14 cellular contexts compared by ENCODE assay signal in the genomic region with DNA sequence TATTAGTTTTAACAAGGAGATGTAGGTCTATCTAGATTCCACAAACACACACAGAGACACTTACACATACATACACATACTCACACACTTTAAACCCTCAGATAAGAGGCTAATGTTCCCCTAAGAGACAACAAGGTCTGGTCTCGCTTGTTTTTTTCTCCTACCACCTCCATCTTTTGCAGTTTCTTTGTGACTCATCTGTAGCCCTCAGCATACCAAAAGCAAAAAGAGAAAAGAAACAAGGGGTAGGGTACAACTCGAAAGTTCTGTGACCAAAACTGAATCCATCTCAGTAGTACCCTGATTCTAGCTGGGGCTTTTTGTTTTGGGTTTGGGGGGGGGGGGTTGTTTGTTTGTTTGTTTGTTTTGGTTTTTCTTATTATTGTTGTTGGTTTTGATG. TPM values are rescaled to one million over a fixed set of nuclear protein-coding genes. Genes with fewer than 3 reads are reported as not detected.
DNase-seq lines count a peak whose midpoint lies in the region; ATAC-seq and TF ChIP-seq lines count a peak whose summit lies in the region.
"Had no signal": no experiment of that assay in that cellular context is flagged by ENCODE, and none has a peak within 500 bp of the region (broad histone marks: within the 10 kb centered on the region; RNA-seq: fewer than 3 reads in every experiment).

No MANE protein-coding gene starts in this region.

- H3K36me3 Mint-ChIP-seq in natural killer cell treated with Interleukin-12 subunit alpha and Interleukin-12 subunit beta and Interleukin-15 and Interleukin-18, amount 100 ng/mL, for 72 hours: peaks cover under 1% of the 10 kb centered on the region
- H3K36me3 Mint-ChIP-seq: naive B cell had no signal

- H3K9me3 Mint-ChIP-seq in natural killer cell treated with Interleukin-12 subunit alpha and Interleukin-12 subunit beta and Interleukin-15 and Interleukin-18, amount 100 ng/mL, for 72 hours: no peaks in the 10 kb centered on the region

- no peak overlapping the region for H3K4me3 Mint-ChIP-seq in natural killer cell treated with Interleukin-12 subunit alpha and Interleukin-12 subunit beta and Interleukin-15 and Interleukin-18, amount 100 ng/mL, for 72 hours
- H3K4me3 Mint-ChIP-seq: naive B cell had no signal

- DNase-seq in GM13976 (ENCODE audit: low spot score) (peak; percentile 37), omental fat pad (ENCODE audit: low spot score) (no peak), middle frontal gyrus (ENCODE audit: extremely low spot score, low spot score) (no peak), D341Med (ENCODE audit: low spot score) (no peak)
- no peak for DNase-seq in natural killer cell treated with Interleukin-12 subunit alpha and Interleukin-12 subunit beta and Interleukin-15 and Interleukin-18, amount 100 ng/mL, for 72 hours (ENCODE audit: low spot score)
- DNase-seq: activated T-cell treated with anti-CD3 and anti-CD28 coated beads for 4 hours; body of pancreas; naive B cell; NCI-H1105; NK-92 treated with Interleukin-12 subunit alpha and Interleukin-12 subunit beta, amount 100 ng/mL, for 24 hours; stomach had no signal

- peak overlapping the region in 1 of 2 donors; percentile 47 for H3K27ac Mint-ChIP-seq in natural killer cell treated with Interleukin-12 subunit alpha and Interleukin-12 subunit beta and Interleukin-15 and Interleukin-18, amount 100 ng/mL, for 72 hours

- H3K27me3 Mint-ChIP-seq in natural killer cell treated with Interleukin-12 subunit alpha and Interleukin-12 subunit beta and Interleukin-15 and Interleukin-18, amount 100 ng/mL, for 72 hours: peaks cover 41 to 43% of the 10 kb centered on the region in 2 donors

- ATAC-seq in GM19452 (IDR thresholded peaks at IDR 0.05; ENCODE audit: unreplicated experiment): peak; percentile 83
- peak; percentile 83 for ATAC-seq in HG02840 (IDR thresholded peaks at IDR 0.05; ENCODE audit: low FRiP score, unreplicated experiment)
- peak; percentile 79 for ATAC-seq in HG03521 (IDR thresholded peaks at IDR 0.05; ENCODE audit: unreplicated experiment)
- ATAC-seq in omental fat pad (ENCODE audit: low FRiP score): no peak
- ATAC-seq in natural killer cell treated with Interleukin-12 subunit alpha and Interleukin-12 subunit beta and Interleukin-15 and Interleukin-18, amount 100 ng/mL, for 72 hours: no peak
- ATAC-seq: body of pancreas had no signal

- peaks cover 0 to 9% of the 10 kb centered on the region in 2 donors for H3K4me1 Mint-ChIP-seq in natural killer cell treated with Interleukin-12 subunit alpha and Interleukin-12 subunit beta and Interleukin-15 and Interleukin-18, amount 100 ng/mL, for 72 hours (ENCODE audit: low read depth in 2 of 2)
- H3K4me1 Mint-ChIP-seq: naive B cell had no signal

- in situ Hi-C loops in GM13976 (cut with MboI; ENCODE audit: low sequenced_read_pairs, unreplicated experiment): no loop called here

- TF ChIP-seq CTCF in GM13976 (IDR thresholded peaks at IDR 0.05; ENCODE audit: borderline replicate concordance, control extremely low read depth, extremely low read depth, insufficient read depth, missing control alignments): no peak
- no peak for TF ChIP-seq CTCF in omental fat pad (IDR thresholded peaks at IDR 0.05)

RNA-seq across cellular contexts. Expression of a gene that starts 12.2 kb away (rescaled TPM):
- total RNA-seq in omental fat pad: 10 to 100 TPM; 12.6 to 35.9 (median 23.5) TPM
- 10 to 100 TPM; 44.0 to 85.3 TPM for total RNA-seq in natural killer cell treated with Interleukin-12 subunit alpha and Interleukin-12 subunit beta and Interleukin-15 and Interleukin-18, amount 100 ng/mL, for 72 hours

RNA-seq across cellular contexts. Expression of a gene that starts 23.9 kb away (rescaled TPM):
- under 1 TPM in 2 of 4 donors, not detected in 2; 0.24 to 0.37 TPM for total RNA-seq in omental fat pad
- not detected for total RNA-seq in natural killer cell treated with Interleukin-12 subunit alpha and Interleukin-12 subunit beta and Interleukin-15 and Interleukin-18, amount 100 ng/mL, for 72 hours
- total RNA-seq: body of pancreas had no signal

RNA-seq across cellular contexts. Expression of a gene that starts 34.8 kb away (rescaled TPM):
- 1 to 10 TPM in 2 of 4 donors, under 1 TPM in 2; 0.44 to 5.5 (median 3.0) TPM for total RNA-seq in omental fat pad
- 10 to 100 TPM; 46.3 to 64.1 TPM for total RNA-seq in natural killer cell treated with Interleukin-12 subunit alpha and Interleukin-12 subunit beta and Interleukin-15 and Interleukin-18, amount 100 ng/mL, for 72 hours

Comparison
In these comparisons a context has a peak if more than half of its experiments do, and no peak if none do; other contexts are left out.
1. ATAC-seq: peak in GM19452 (single experiment), HG02840 (single experiment) and HG03521 (single experiment); none in omental fat pad (single experiment) and natural killer cell treated with Interleukin-12 subunit alpha and Interleukin-12 subunit beta and Interleukin-15 and Interleukin-18, amount 100 ng/mL, for 72 hours (0 of 2).
2. RNA of a gene that starts 34.8 kb away (total RNA-seq): 46.3 to 64.1 TPM in natural killer cell treated with Interleukin-12 subunit alpha and Interleukin-12 subunit beta and Interleukin-15 and Interleukin-18, amount 100 ng/mL, for 72 hours; 0.44 to 5.5 TPM in omental fat pad; every median in the first group is over 4 times any median in the second.